Comparison of ENCODE assay signal across 29 cellular contexts in genomic region chr18:26495267-26495666, GRCh38.
"Had no signal": no experiment of that assay in that cellular context is flagged by ENCODE, and none has a peak within 500 bp of the region (broad histone marks: within the 10 kb centered on the region; RNA-seq: fewer than 3 reads in every experiment).

No MANE protein-coding gene starts in this region.

- H3K27me3 ChIP-seq: dorsolateral prefrontal cortex, esophagus squamous epithelium, foreskin keratinocyte, heart right ventricle, neutrophil, right atrium auricular region, suprapubic skin had no signal

- H3K36me3 Mint-ChIP-seq: natural killer cell treated with Interleukin-12 subunit alpha and Interleukin-12 subunit beta and Interleukin-15 and Interleukin-18, amount 100 ng/mL, for 72 hours had no signal

- H3K36me3 ChIP-seq: lower lobe of right lung, neutrophil had no signal

- H3K4me1 Mint-ChIP-seq: immature natural killer cell; stimulated activated naive CD8-positive, alpha-beta T cell treated with anti-CD3 and anti-CD28 coated beads, Interleukin-15, amount 100 ng/mL, for 72 hours had no signal

- H3K4me3 Mint-ChIP-seq: immature natural killer cell; natural killer cell treated with Interleukin-12 subunit alpha and Interleukin-12 subunit beta and Interleukin-15 and Interleukin-18, amount 100 ng/mL, for 72 hours; neural crest cell; stimulated activated naive CD8-positive, alpha-beta T cell treated with anti-CD3 and anti-CD28 coated beads, Interleukin-15, amount 100 ng/mL, for 72 hours; type B pancreatic cell had no signal

- H3K9ac ChIP-seq: parathyroid adenoma had no signal

- H3K9me3 ChIP-seq: esophagus squamous epithelium, heart right ventricle, lower lobe of right lung, neutrophil, right atrium auricular region, suprapubic skin had no signal

- H3K27ac ChIP-seq: esophagus squamous epithelium, foreskin keratinocyte, heart right ventricle, lower lobe of right lung, neutrophil, parathyroid adenoma, right atrium auricular region, suprapubic skin had no signal

- ATAC-seq: foreskin keratinocyte; heart right ventricle; left ventricle myocardium superior; lower lobe of right lung; natural killer cell treated with Interleukin-12 subunit alpha and Interleukin-12 subunit beta and Interleukin-15 and Interleukin-18, amount 100 ng/mL, for 72 hours; sciatic nerve; stimulated activated naive CD8-positive, alpha-beta T cell treated with anti-CD3 and anti-CD28 coated beads, Interleukin-15, amount 100 ng/mL, for 72 hours had no signal

- H3K79me2 ChIP-seq: parathyroid adenoma had no signal

- H3K27me3 Mint-ChIP-seq: natural killer cell treated with Interleukin-12 subunit alpha and Interleukin-12 subunit beta and Interleukin-15 and Interleukin-18, amount 100 ng/mL, for 72 hours; progenitor cell of endocrine pancreas; stimulated activated naive CD8-positive, alpha-beta T cell treated with anti-CD3 and anti-CD28 coated beads, Interleukin-15, amount 100 ng/mL, for 72 hours; type B pancreatic cell had no signal

- DNase-seq: cerebellar nuclear complex; effector CD4-positive, alpha-beta T cell; esophagus squamous epithelium; foreskin keratinocyte; glutamatergic neuron; heart right ventricle; hippocampal formation; immature natural killer cell; islet precursor cell; left ventricle myocardium superior; lower lobe of right lung; stimulated activated CD4-positive, alpha-beta T cell treated with anti-CD3 and anti-CD28 coated beads, Interleukin-12 subunit alpha, Interleukin-12 subunit beta, amount 100 ng/mL, for 4 hours; stimulated activated CD4-positive, alpha-beta T cell treated with anti-CD3 and anti-CD28 coated beads, Interleukin-1b, Interleukin-23, amount 100 ng/mL, for 48 hours; stimulated activated CD4-positive, alpha-beta T cell treated with anti-CD3 and anti-CD28 coated beads, Interleukin-4, amount 100 ng/mL, for 1 hour; stimulated activated CD8-positive, alpha-beta memory T cell treated with anti-CD3 and anti-CD28 coated beads, Interleukin-4, amount 100 ng/mL, for 48 hours; stimulated activated naive CD4-positive, alpha-beta T cell; stimulated activated naive CD8-positive, alpha-beta T cell treated with anti-CD3 and anti-CD28 coated beads, Interleukin-15, amount 100 ng/mL, for 72 hours had no signal

- H2AFZ ChIP-seq: parathyroid adenoma had no signal

- H3K27ac Mint-ChIP-seq: immature natural killer cell; natural killer cell treated with Interleukin-12 subunit alpha and Interleukin-12 subunit beta and Interleukin-15 and Interleukin-18, amount 100 ng/mL, for 72 hours; progenitor cell of endocrine pancreas; stimulated activated naive CD8-positive, alpha-beta T cell treated with anti-CD3 and anti-CD28 coated beads, Interleukin-15, amount 100 ng/mL, for 72 hours; type B pancreatic cell had no signal

- H3K4me1 ChIP-seq: esophagus squamous epithelium, heart right ventricle, lower lobe of right lung, parathyroid adenoma, suprapubic skin had no signal

- H3K9me3 Mint-ChIP-seq: immature natural killer cell; natural killer cell treated with Interleukin-12 subunit alpha and Interleukin-12 subunit beta and Interleukin-15 and Interleukin-18, amount 100 ng/mL, for 72 hours; neural crest cell; stimulated activated naive CD8-positive, alpha-beta T cell treated with anti-CD3 and anti-CD28 coated beads, Interleukin-15, amount 100 ng/mL, for 72 hours; type B pancreatic cell had no signal

- FAIRE-seq: colon had no signal

- H3K4me3 ChIP-seq: dorsolateral prefrontal cortex, esophagus squamous epithelium, heart right ventricle, lower lobe of right lung, right atrium auricular region, smooth muscle cell, suprapubic skin had no signal

- H3K4me2 ChIP-seq: smooth muscle cell had no signal
